19 cellular contexts compared by ENCODE assay signal in genomic region chr3:178690571-178690970, GRCh38.
DNase-seq lines count a peak whose midpoint lies in the region; ATAC-seq, FAIRE-seq and TF ChIP-seq lines count a peak whose summit lies in the region.
"Had no signal": no experiment of that assay in that cellular context is flagged by ENCODE, and none has a peak within 500 bp of the region (broad histone marks: within the 10 kb centered on the region; RNA-seq: fewer than 3 reads in every experiment).

No MANE protein-coding gene starts in this region.

- no peaks in the 10 kb centered on the region for H4K20me1 ChIP-seq in GM23248 (ENCODE audit: insufficient read depth)

- no peak overlapping the region for H3K27ac ChIP-seq in A549
- no peak overlapping the region for H3K27ac ChIP-seq in GM23248
- H3K27ac ChIP-seq in mesendoderm (ENCODE audit: low read depth, low read length), result no peak overlapping the region
- H3K27ac ChIP-seq in gastroesophageal sphincter, result no peak overlapping the region
- H3K27ac ChIP-seq: PC-9, SJSA1 had no signal

- H3K27me3 ChIP-seq in GM23248 (replicated peaks; ENCODE audit: insufficient read depth) (no peaks in the 10 kb centered on the region), mesendoderm (ENCODE audit: insufficient read depth, low read length, poor library complexity) (no peaks in the 10 kb centered on the region), gastroesophageal sphincter (no peaks in the 10 kb centered on the region)
- H3K27me3 ChIP-seq: SJSA1 had no signal

- TF ChIP-seq CTCF in A549 (IDR thresholded peaks at IDR 0.05), result no peak
- TF ChIP-seq CTCF in epithelial cell of esophagus (IDR thresholded peaks at IDR 0.05; ENCODE audit: insufficient read depth, low read depth, low read length, missing control alignments), result no peak
- no peak for TF ChIP-seq CTCF in gastroesophageal sphincter (IDR thresholded peaks at IDR 0.05)

- no peak for FAIRE-seq in A549 (lab: Jason Lieb, UNC)
- FAIRE-seq: D721Med had no signal

- H2BK5ac ChIP-seq in mesendoderm (ENCODE audit: low read length), result no peak overlapping the region

- H3K79me2 ChIP-seq in GM23248 (ENCODE audit: insufficient read depth) (no peaks in the 10 kb centered on the region), mesendoderm (ENCODE audit: control insufficient read depth, insufficient read depth, low read length) (no peaks in the 10 kb centered on the region)

- CTCF ChIA-PET in A549 (lab: Yijun Ruan, JAX), result no interaction called here

- H3K4me2 ChIP-seq in A549 (no peak overlapping the region), GM23248 (ENCODE audit: unreplicated experiment) (no peak overlapping the region), mesendoderm (ENCODE audit: low read length) (no peak overlapping the region)
- H3K4me2 ChIP-seq: PC-9 had no signal

- no peak overlapping the region for H3K4ac ChIP-seq in mesendoderm (ENCODE audit: low read depth, low read length)

- DNase-seq in A549 (ENCODE audit: low read depth in 1 of 2, low spot score in 1 of 2), result no peak
- DNase-seq in GM23248, result peak; percentile 8
- DNase-seq in epithelial cell of esophagus (ENCODE audit: low read depth), result peak; percentile 38
- no peak for DNase-seq in mesendoderm
- DNase-seq: C1 segment of cervical spinal cord; CD8-positive, alpha-beta memory T cell; NCI-H1048; NCI-H1436; NCI-H1930; NCI-H226; NCI-H526; PC-9 had no signal

- no peak overlapping the region for H3K18ac ChIP-seq in mesendoderm (ENCODE audit: low read length)

- no peak overlapping the region for H2AK5ac ChIP-seq in mesendoderm (ENCODE audit: low read length)

- H3K4me3 ChIP-seq in A549 (no peak overlapping the region), GM23248 (no peak overlapping the region), epithelial cell of esophagus (ENCODE audit: low read length) (no peak overlapping the region), mesendoderm (ENCODE audit: low read length) (no peak overlapping the region), gastroesophageal sphincter (no peak overlapping the region)
- H3K4me3 ChIP-seq: HAP-1, PC-9, SJSA1 had no signal

- H2AFZ ChIP-seq in GM23248, result no peak overlapping the region
- H2AFZ ChIP-seq: PC-9 had no signal

- no peak overlapping the region for H3K9ac ChIP-seq in GM23248
- no peak overlapping the region for H3K9ac ChIP-seq in mesendoderm (ENCODE audit: low read length)

- no peak for TF ChIP-seq EP300 in A549 (IDR thresholded peaks at IDR 0.05)
- TF ChIP-seq EP300 in gastroesophageal sphincter (IDR thresholded peaks at IDR 0.05), result no peak

- no peak for ATAC-seq in A549
- no peak for ATAC-seq in gastroesophageal sphincter
- ATAC-seq in GM18907 (IDR thresholded peaks at IDR 0.05; ENCODE audit: unreplicated experiment), result no peak
- no peak for ATAC-seq in GM21619 (IDR thresholded peaks at IDR 0.05; ENCODE audit: unreplicated experiment)

- no peaks in the 10 kb centered on the region for H3K9me2 ChIP-seq in GM23248 (ENCODE audit: insufficient read depth)

- POLR2A ChIA-PET in A549 (lab: Yijun Ruan, JAX), result no interaction called here

- H3K4me1 ChIP-seq in A549 (no peaks in the 10 kb centered on the region), GM23248 (ENCODE audit: insufficient read depth) (no peaks in the 10 kb centered on the region), mesendoderm (ENCODE audit: control insufficient read depth, low read depth, low read length) (no peaks in the 10 kb centered on the region), gastroesophageal sphincter (no peaks in the 10 kb centered on the region)
- H3K4me1 ChIP-seq: SJSA1 had no signal

- no peaks in the 10 kb centered on the region for H3K36me3 ChIP-seq in GM23248 (ENCODE audit: low read depth)
- no peaks in the 10 kb centered on the region for H3K36me3 ChIP-seq in mesendoderm (ENCODE audit: control insufficient read depth, insufficient read depth, low read length)
- H3K36me3 ChIP-seq in gastroesophageal sphincter, result no peaks in the 10 kb centered on the region
- H3K36me3 ChIP-seq: HAP-1, SJSA1 had no signal

- H4K8ac ChIP-seq in mesendoderm (ENCODE audit: low read depth, low read length), result no peak overlapping the region

- H2BK120ac ChIP-seq in mesendoderm (ENCODE audit: low read depth, low read length), result no peak overlapping the region

- in situ Hi-C loops in GM23248 (cut with MboI), result no loop called here

- TF ChIP-seq RAD21 in A549 (conservative IDR thresholded peaks at IDR 0.05 in 1 of 2, IDR thresholded peaks at IDR 0.05 in 1 of 2), result no peak

- no peak overlapping the region for H3K56ac ChIP-seq in mesendoderm (ENCODE audit: low read length)

- no peaks in the 10 kb centered on the region for H3F3A ChIP-seq in GM23248 (ENCODE audit: insufficient read depth)

- H3K79me1 ChIP-seq in mesendoderm (ENCODE audit: low read length), result no peaks in the 10 kb centered on the region

- H3K9me3 ChIP-seq in A549, result no peaks in the 10 kb centered on the region
- H3K9me3 ChIP-seq in GM23248 (ENCODE audit: low read depth), result no peaks in the 10 kb centered on the region
- H3K9me3 ChIP-seq in gastroesophageal sphincter, result no peaks in the 10 kb centered on the region
- H3K9me3 ChIP-seq: HAP-1, SJSA1 had no signal

- WGBS in A549 (ENCODE audit: missing lambda C conversion rate), result 19% methylated on average over 2 of the region's 2 CpGs
- WGBS in GM23248 (ENCODE audit: low coverage in 1 of 2, low lambda C conversion rate in 2 of 2, missing lambda C conversion rate in 2 of 2), 2 experiments, result 14 to 26% methylated on average over 2 of the region's 2 CpGs
- WGBS in mesendoderm (ENCODE audit: extremely low coverage, insufficient coverage, low lambda C conversion rate), result no CpG with 5 or more reads among the region's 2 CpGs
- 47 to 50% methylated on average over 2 of the region's 2 CpGs for WGBS in gastroesophageal sphincter (ENCODE audit: low coverage in 1 of 2), 2 donors

- no peak overlapping the region for H3K23ac ChIP-seq in mesendoderm (ENCODE audit: low read length)

- TF ChIP-seq POLR2A in A549 (IDR thresholded peaks at IDR 0.05; ENCODE audit: low read length) (no peak), gastroesophageal sphincter (IDR thresholded peaks at IDR 0.05) (no peak)

- no peak overlapping the region for H4K5ac ChIP-seq in mesendoderm (ENCODE audit: low read length)

- H2BK15ac ChIP-seq in mesendoderm (replicated peaks; ENCODE audit: low read depth), result no peak overlapping the region

TF ChIP-seq in A549, 52 proteins besides CTCF, POLR2A, EP300 and RAD21:
- TF ChIP-seq REST (IDR thresholded peaks at IDR 0.05) (0 out of 2 replicates have a peak, but pooled peaks have one; percentile 23), HEYL (CRISPR knock-in tag; IDR thresholded peaks at IDR 0.05) (no peak)

TF ChIP-seq in PFSK-1, 5 proteins besides CTCF, POLR2A, EP300 and RAD21:
- TF ChIP-seq POLR2AphosphoS5 (IDR thresholded peaks at IDR 0.05; ENCODE audit: low read depth, low read length), result no peak
- TF ChIP-seq REST (IDR thresholded peaks at IDR 0.05; ENCODE audit: insufficient read depth in 1 of 2, low read depth in 2 of 2, low read length in 2 of 2), result peak; percentile 73 to 85
- TF ChIP-seq FOXP2 (optimal IDR thresholded peaks at IDR 0.05; ENCODE audit: borderline replicate concordance, extremely low read depth, extremely low read length, insufficient read depth), result no peak
TF ChIP-seq in PFSK-1: peak in this region for 1.

Comparison
In these comparisons a context has a peak if more than half of its experiments do, and no peak if none do; other contexts are left out.
1. DNase-seq: peak in GM23248 (single experiment) and epithelial cell of esophagus (single experiment); none in A549 (0 of 2) and mesendoderm (single experiment).